In the genomic region with DNA sequence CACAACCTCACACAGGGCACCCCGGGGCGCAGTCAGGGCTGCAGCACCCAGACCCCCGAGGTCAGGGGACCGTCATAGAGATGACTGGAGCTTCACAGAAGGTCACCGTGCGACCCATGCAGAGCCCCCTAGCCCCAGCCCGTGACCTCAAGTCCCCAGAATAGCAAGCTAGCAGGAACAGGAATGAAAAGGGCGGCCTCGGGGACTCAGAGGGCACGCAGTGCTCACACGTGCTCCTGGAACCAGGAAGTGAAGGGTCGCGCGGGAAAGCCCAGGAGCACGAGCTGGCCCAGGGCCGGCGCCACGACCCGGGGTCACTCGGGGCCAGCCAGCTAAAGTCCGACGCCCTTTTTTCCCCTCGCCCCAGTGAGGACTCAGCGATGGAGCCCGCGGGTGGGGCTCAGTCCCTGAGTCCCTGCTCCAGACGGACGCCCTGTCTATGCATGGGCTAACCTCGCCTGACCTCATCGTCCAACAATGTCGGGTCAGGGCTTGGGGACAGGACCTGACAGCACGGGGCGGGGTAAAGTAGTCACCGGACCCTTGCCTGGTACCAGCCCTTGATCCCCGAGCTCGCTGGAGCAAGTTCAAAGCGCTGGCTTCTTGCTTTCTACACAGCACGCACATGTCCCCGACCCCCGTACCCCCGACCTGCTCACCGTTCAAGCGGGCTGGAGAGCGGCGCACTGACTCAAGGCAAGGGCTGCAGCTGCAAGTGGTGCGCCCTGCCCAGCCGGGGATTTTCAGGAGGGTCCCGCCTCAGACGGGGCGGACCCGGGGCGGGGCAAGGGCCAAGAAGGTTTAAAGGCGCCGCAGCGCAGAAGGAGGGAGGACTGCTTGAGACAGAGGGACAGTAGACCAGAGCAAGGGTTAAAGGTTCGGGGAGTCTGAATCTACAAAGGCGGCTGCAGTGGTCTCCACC, we compare ENCODE assay signal across 1 cellular context.
TF ChIP-seq lines count a peak whose summit lies in the region.

A gene (minus strand): TSS at position 717 of the 922 bp plus-strand sequence. CDS start 4,998 bp downstream, outside the sequence.

TF ChIP-seq in K562, 482 proteins besides CTCF, POLR2A, EP300 and RAD21 (continued from another document and continues in another):
- TF ChIP-seq, protein P1, sequence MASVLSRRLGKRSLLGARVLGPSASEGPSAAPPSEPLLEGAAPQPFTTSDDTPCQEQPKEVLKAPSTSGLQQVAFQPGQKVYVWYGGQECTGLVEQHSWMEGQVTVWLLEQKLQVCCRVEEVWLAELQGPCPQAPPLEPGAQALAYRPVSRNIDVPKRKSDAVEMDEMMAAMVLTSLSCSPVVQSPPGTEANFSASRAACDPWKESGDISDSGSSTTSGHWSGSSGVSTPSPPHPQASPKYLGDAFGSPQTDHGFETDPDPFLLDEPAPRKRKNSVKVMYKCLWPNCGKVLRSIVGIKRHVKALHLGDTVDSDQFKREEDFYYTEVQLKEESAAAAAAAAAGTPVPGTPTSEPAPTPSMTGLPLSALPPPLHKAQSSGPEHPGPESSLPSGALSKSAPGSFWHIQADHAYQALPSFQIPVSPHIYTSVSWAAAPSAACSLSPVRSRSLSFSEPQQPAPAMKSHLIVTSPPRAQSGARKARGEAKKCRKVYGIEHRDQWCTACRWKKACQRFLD (CRISPR knock-in tag; IDR thresholded peaks at IDR 0.05), result peak; percentile 46; the same call in 1 of the 2 replicates
- TF ChIP-seq, protein P2, sequence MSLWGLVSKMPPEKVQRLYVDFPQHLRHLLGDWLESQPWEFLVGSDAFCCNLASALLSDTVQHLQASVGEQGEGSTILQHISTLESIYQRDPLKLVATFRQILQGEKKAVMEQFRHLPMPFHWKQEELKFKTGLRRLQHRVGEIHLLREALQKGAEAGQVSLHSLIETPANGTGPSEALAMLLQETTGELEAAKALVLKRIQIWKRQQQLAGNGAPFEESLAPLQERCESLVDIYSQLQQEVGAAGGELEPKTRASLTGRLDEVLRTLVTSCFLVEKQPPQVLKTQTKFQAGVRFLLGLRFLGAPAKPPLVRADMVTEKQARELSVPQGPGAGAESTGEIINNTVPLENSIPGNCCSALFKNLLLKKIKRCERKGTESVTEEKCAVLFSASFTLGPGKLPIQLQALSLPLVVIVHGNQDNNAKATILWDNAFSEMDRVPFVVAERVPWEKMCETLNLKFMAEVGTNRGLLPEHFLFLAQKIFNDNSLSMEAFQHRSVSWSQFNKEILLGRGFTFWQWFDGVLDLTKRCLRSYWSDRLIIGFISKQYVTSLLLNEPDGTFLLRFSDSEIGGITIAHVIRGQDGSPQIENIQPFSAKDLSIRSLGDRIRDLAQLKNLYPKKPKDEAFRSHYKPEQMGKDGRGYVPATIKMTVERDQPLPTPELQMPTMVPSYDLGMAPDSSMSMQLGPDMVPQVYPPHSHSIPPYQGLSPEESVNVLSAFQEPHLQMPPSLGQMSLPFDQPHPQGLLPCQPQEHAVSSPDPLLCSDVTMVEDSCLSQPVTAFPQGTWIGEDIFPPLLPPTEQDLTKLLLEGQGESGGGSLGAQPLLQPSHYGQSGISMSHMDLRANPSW (CRISPR knock-in tag; IDR thresholded peaks at IDR 0.05), result peak; percentile 89; the same call in 1 of the 2 replicates
- TF ChIP-seq U2AF2 (optimal IDR thresholded peaks at IDR 0.05; ENCODE audit: low read depth, low read length) (no peak), GABPB1 (CRISPR knock-in tag; IDR thresholded peaks at IDR 0.05) (peak; percentile 56), LEF1 (IDR thresholded peaks at IDR 0.05) (no peak), ZNF197 (CRISPR knock-in tag; IDR thresholded peaks at IDR 0.05; ENCODE audit: low read depth) (no peak), ATF7 (IDR thresholded peaks at IDR 0.05) (peak; percentile 62), EHMT2 (IDR thresholded peaks at IDR 0.05) (no peak), MAZ (CRISPR knock-in tag; conservative IDR thresholded peaks at IDR 0.05 in 1 of 2, IDR thresholded peaks at IDR 0.05 in 1 of 2) (0 out of 4 replicates have a peak, but pooled peaks of 1 of the 2 experiments have one; percentile 20), JUND (IDR thresholded peaks at IDR 0.05; ENCODE audit: borderline replicate concordance, low read depth, low read length) (peak; percentile 17), JUND (tag; IDR thresholded peaks at IDR 0.05; ENCODE audit: borderline replicate concordance, low read depth, low read length) (no peak; the same call in 2 of the 3 replicates), TEAD2 (tag; IDR thresholded peaks at IDR 0.05) (peak; percentile 59; the same call in 1 of the 2 replicates), NR1H2 (CRISPR knock-in tag; IDR thresholded peaks at IDR 0.05) (no peak; the same call in 1 of the 2 replicates), ASH1L (IDR thresholded peaks at IDR 0.05; ENCODE audit: borderline replicate concordance, low read depth, partially characterized antibody) (peak; percentile 45), ZNF589 (CRISPR knock-in tag; IDR thresholded peaks at IDR 0.05; ENCODE audit: low read depth) (peak; percentile 69; the same call in 1 of the 2 replicates), POLR3A (IDR thresholded peaks at IDR 0.05; ENCODE audit: borderline replicate concordance, extremely low read depth, insufficient read depth, insufficient read length) (no peak), JUN (IDR thresholded peaks at IDR 0.05; ENCODE audit: borderline replicate concordance, low read depth, low read length) (no peak), JUN (CRISPR knock-in tag; IDR thresholded peaks at IDR 0.05; ENCODE audit: borderline replicate concordance) (peak; percentile 70), NR2C2 (CRISPR knock-in tag; IDR thresholded peaks at IDR 0.05) (no peak; the same call in 1 of the 2 replicates), NR2C2 (tag; IDR thresholded peaks at IDR 0.05) (peak; percentile 70), NONO (IDR thresholded peaks at IDR 0.05; ENCODE audit: low read depth in 2 of 2, low read length in 1 of 2) (0 out of 4 replicates have a peak, but pooled peaks of 1 of the 2 experiments have one; percentile 36), ZNF431 (CRISPR knock-in tag; IDR thresholded peaks at IDR 0.05) (peak; percentile 58), ADNP (tag; IDR thresholded peaks at IDR 0.05) (no peak), DNMT1 (IDR thresholded peaks at IDR 0.05) (no peak), ZNF354B (CRISPR knock-in tag; IDR thresholded peaks at IDR 0.05) (no peak), CHD1 (IDR thresholded peaks at IDR 0.05; ENCODE audit: low read length) (peak; percentile 88), ZNF239 (CRISPR knock-in tag; IDR thresholded peaks at IDR 0.05) (no peak), BACH1 (tag; IDR thresholded peaks at IDR 0.05) (no peak), CCNT2 (IDR thresholded peaks at IDR 0.05; ENCODE audit: borderline replicate concordance, extremely low read depth, insufficient read length, low read depth, low read length) (peak; percentile 17), ZFX (CRISPR knock-in tag; IDR thresholded peaks at IDR 0.05) (peak; percentile 61; the same call in 1 of the 2 replicates), FOS (IDR thresholded peaks at IDR 0.05; ENCODE audit: extremely low read depth, insufficient read length) (no peak), SOX6 (IDR thresholded peaks at IDR 0.05) (no peak), ESRRA (IDR thresholded peaks at IDR 0.05; ENCODE audit: borderline replicate concordance, low read depth) (no peak; the same call in 1 of the 2 replicates), POU5F1 (IDR thresholded peaks at IDR 0.05; ENCODE audit: borderline replicate concordance, low read depth, low read length, partially characterized antibody) (no peak), ZNF23 (CRISPR knock-in tag; IDR thresholded peaks at IDR 0.05) (no peak), GTF2A2 (tag; IDR thresholded peaks at IDR 0.05) (no peak), POLR2B (IDR thresholded peaks at IDR 0.05; ENCODE audit: low read depth, partially characterized antibody) (peak; percentile 98), SMARCA4 (IDR thresholded peaks at IDR 0.05) (0 out of 2 replicates have a peak, but pooled peaks have one; percentile 5), NR4A1 (CRISPR knock-in tag; IDR thresholded peaks at IDR 0.05) (no peak), NR4A1 (tag; IDR thresholded peaks at IDR 0.05) (0 out of 2 replicates have a peak, but pooled peaks have one; percentile 21), FUS (optimal IDR thresholded peaks at IDR 0.05; ENCODE audit: low read depth, low read length) (no peak), SMAD4 (CRISPR knock-in tag; conservative IDR thresholded peaks at IDR 0.05) (peak; percentile 55; the same call in 1 of the 2 replicates), ZNF79 (CRISPR knock-in tag; IDR thresholded peaks at IDR 0.05; ENCODE audit: low read depth) (no peak), RHOXF2B (CRISPR knock-in tag; conservative IDR thresholded peaks at IDR 0.05) (no peak), SIN3B (IDR thresholded peaks at IDR 0.05; ENCODE audit: low read depth) (peak; percentile 12), NEUROD1 (IDR thresholded peaks at IDR 0.05; ENCODE audit: borderline replicate concordance, low read depth, low read length, partially characterized antibody) (peak; percentile 85), PML (IDR thresholded peaks at IDR 0.05; ENCODE audit: low read length) (peak; percentile 89), MEIS2 (IDR thresholded peaks at IDR 0.05; ENCODE audit: partially characterized antibody) (no peak), KDM5B (IDR thresholded peaks at IDR 0.05; ENCODE audit: insufficient replicate concordance, low read depth, low read length) (peak; percentile 96), MYC (IDR thresholded peaks at IDR 0.05; ENCODE audit: low read depth, low read length) (peak; percentile 95), MYC (CRISPR knock-in tag; IDR thresholded peaks at IDR 0.05; ENCODE audit: borderline replicate concordance, low read depth) (peak; percentile 90)
- TF ChIP-seq, protein P3, sequence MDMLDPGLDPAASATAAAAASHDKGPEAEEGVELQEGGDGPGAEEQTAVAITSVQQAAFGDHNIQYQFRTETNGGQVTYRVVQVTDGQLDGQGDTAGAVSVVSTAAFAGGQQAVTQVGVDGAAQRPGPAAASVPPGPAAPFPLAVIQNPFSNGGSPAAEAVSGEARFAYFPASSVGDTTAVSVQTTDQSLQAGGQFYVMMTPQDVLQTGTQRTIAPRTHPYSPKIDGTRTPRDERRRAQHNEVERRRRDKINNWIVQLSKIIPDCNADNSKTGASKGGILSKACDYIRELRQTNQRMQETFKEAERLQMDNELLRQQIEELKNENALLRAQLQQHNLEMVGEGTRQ (CRISPR knock-in tag; IDR thresholded peaks at IDR 0.05), result peak; percentile 33; the same call in 1 of the 2 replicates
- TF ChIP-seq, protein P4, sequence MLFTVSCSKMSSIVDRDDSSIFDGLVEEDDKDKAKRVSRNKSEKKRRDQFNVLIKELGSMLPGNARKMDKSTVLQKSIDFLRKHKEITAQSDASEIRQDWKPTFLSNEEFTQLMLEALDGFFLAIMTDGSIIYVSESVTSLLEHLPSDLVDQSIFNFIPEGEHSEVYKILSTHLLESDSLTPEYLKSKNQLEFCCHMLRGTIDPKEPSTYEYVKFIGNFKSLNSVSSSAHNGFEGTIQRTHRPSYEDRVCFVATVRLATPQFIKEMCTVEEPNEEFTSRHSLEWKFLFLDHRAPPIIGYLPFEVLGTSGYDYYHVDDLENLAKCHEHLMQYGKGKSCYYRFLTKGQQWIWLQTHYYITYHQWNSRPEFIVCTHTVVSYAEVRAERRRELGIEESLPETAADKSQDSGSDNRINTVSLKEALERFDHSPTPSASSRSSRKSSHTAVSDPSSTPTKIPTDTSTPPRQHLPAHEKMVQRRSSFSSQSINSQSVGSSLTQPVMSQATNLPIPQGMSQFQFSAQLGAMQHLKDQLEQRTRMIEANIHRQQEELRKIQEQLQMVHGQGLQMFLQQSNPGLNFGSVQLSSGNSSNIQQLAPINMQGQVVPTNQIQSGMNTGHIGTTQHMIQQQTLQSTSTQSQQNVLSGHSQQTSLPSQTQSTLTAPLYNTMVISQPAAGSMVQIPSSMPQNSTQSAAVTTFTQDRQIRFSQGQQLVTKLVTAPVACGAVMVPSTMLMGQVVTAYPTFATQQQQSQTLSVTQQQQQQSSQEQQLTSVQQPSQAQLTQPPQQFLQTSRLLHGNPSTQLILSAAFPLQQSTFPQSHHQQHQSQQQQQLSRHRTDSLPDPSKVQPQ (CRISPR knock-in tag; IDR thresholded peaks at IDR 0.05; ENCODE audit: borderline replicate concordance), result no peak
- TF ChIP-seq, protein P5, sequence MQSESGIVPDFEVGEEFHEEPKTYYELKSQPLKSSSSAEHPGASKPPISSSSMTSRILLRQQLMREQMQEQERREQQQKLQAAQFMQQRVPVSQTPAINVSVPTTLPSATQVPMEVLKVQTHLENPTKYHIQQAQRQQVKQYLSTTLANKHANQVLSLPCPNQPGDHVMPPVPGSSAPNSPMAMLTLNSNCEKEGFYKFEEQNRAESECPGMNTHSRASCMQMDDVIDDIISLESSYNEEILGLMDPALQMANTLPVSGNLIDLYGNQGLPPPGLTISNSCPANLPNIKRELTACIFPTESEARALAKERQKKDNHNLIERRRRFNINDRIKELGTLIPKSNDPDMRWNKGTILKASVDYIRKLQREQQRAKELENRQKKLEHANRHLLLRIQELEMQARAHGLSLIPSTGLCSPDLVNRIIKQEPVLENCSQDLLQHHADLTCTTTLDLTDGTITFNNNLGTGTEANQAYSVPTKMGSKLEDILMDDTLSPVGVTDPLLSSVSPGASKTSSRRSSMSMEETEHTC (IDR thresholded peaks at IDR 0.05), result no peak; the same call in 1 of the 2 replicates
- TF ChIP-seq, protein P6, sequence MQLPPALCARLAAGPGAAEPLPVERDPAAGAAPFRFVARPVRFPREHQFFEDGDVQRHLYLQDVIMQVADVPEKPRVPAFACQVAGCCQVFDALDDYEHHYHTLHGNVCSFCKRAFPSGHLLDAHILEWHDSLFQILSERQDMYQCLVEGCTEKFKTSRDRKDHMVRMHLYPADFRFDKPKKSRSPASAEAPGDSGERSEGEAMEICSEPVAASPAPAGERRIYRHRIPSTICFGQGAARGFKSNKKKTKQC (CRISPR knock-in tag; IDR thresholded peaks at IDR 0.05), result peak; percentile 71
- TF ChIP-seq, protein P7, sequence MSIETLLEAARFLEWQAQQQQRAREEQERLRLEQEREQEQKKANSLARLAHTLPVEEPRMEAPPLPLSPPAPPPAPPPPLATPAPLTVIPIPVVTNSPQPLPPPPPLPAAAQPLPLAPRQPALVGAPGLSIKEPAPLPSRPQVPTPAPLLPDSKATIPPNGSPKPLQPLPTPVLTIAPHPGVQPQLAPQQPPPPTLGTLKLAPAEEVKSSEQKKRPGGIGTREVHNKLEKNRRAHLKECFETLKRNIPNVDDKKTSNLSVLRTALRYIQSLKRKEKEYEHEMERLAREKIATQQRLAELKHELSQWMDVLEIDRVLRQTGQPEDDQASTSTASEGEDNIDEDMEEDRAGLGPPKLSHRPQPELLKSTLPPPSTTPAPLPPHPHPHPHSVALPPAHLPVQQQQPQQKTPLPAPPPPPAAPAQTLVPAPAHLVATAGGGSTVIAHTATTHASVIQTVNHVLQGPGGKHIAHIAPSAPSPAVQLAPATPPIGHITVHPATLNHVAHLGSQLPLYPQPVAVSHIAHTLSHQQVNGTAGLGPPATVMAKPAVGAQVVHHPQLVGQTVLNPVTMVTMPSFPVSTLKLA (conservative IDR thresholded peaks at IDR 0.05), result peak; percentile 88 to 90
- TF ChIP-seq, protein P8, sequence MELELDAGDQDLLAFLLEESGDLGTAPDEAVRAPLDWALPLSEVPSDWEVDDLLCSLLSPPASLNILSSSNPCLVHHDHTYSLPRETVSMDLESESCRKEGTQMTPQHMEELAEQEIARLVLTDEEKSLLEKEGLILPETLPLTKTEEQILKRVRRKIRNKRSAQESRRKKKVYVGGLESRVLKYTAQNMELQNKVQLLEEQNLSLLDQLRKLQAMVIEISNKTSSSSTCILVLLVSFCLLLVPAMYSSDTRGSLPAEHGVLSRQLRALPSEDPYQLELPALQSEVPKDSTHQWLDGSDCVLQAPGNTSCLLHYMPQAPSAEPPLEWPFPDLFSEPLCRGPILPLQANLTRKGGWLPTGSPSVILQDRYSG (tag; conservative IDR thresholded peaks at IDR 0.05; ENCODE audit: low read depth), result no peak; the same call in 1 of the 2 replicates
